ENCODE assay signal across 21 cellular contexts in genomic region chr20:48795732-48796131, GRCh38. TPM values are rescaled to one million over a fixed set of nuclear protein-coding genes. Genes with fewer than 3 reads are reported as not detected.
A peak's percentile ranks its signal among the peaks of the same experiment; 100 is the strongest.
DNase-seq lines count a peak whose midpoint lies in the region; FAIRE-seq and TF ChIP-seq lines count a peak whose summit lies in the region.
"Had no signal": no experiment of that assay in that cellular context is flagged by ENCODE, and none has a peak within 500 bp of the region (broad histone marks: within the 10 kb centered on the region; RNA-seq: fewer than 3 reads in every experiment).

No MANE protein-coding gene starts in this region.

- CTCF ChIA-PET in CD4-positive, alpha-beta memory T cell (lab: Charles Lee; ENCODE audit: partially characterized antibody): no interaction called here

- no peak overlapping the region for H3K23ac ChIP-seq in trophoblast cell (ENCODE audit: low read length)

- peak overlapping the region in 2 of 8 donors; percentile 7 to 29 for H3K4me3 Mint-ChIP-seq in CD4-positive, alpha-beta memory T cell
- H3K4me3 Mint-ChIP-seq in endodermal cell: no peak overlapping the region
- H3K4me3 Mint-ChIP-seq: activated B cell treated with CpG ODN at 0.5 μM for 24 hours; activated CD4-positive, alpha-beta memory T cell treated with anti-CD3 and anti-CD28 coated beads for 36 hours had no signal

- H3K79me1 ChIP-seq in trophoblast cell (ENCODE audit: low read length): no peaks in the 10 kb centered on the region

- peaks cover 0 to 28% of the 10 kb centered on the region in 2 donors for H3K36me3 Mint-ChIP-seq in CD4-positive, alpha-beta memory T cell
- no peaks in the 10 kb centered on the region for H3K36me3 Mint-ChIP-seq in endodermal cell (ENCODE audit: low read depth)
- H3K36me3 Mint-ChIP-seq: activated CD4-positive, alpha-beta memory T cell treated with anti-CD3 and anti-CD28 coated beads for 36 hours had no signal

- no peak overlapping the region for H2AFZ ChIP-seq in trophoblast cell (ENCODE audit: insufficient read depth, low read length, poor library complexity)

- H3K27me3 ChIP-seq in CD4-positive, alpha-beta memory T cell (ENCODE audit: insufficient read depth, low read length): no peaks in the 10 kb centered on the region
- H3K27me3 ChIP-seq in SJCRH30 (no peaks in the 10 kb centered on the region), endodermal cell (ENCODE audit: control insufficient read depth, insufficient read depth, low read length, poor library complexity, severe bottlenecking) (no peaks in the 10 kb centered on the region), trophoblast cell (ENCODE audit: insufficient read depth, low read length) (no peaks in the 10 kb centered on the region)
- H3K27me3 ChIP-seq: cardiac muscle cell had no signal

- H3K18ac ChIP-seq in trophoblast cell (ENCODE audit: low read length): no peak overlapping the region

- no peak overlapping the region for H2BK5ac ChIP-seq in trophoblast cell (ENCODE audit: low read depth, low read length, poor library complexity)

- peaks cover 80% of the 10 kb centered on the region for H3K4me1 ChIP-seq in CD4-positive, alpha-beta memory T cell (ENCODE audit: insufficient read depth, low read length)
- H3K4me1 ChIP-seq in SJCRH30 (peaks cover 60% of the 10 kb centered on the region), endodermal cell (ENCODE audit: control insufficient read depth, insufficient read depth, low read length) (peaks cover 24% of the 10 kb centered on the region), trophoblast cell (ENCODE audit: control insufficient read depth in 1 of 2, insufficient read depth in 2 of 2, low read length in 2 of 2) (no peaks in the 10 kb centered on the region)

- intact Hi-C loops in CD4-positive, alpha-beta memory T cell (cut with micrococcal nuclease): no loop called here

- no peak for TF ChIP-seq CTCF in endodermal cell (conservative IDR thresholded peaks at IDR 0.05)

- H3K4ac ChIP-seq in trophoblast cell (ENCODE audit: low read depth, low read length): no peak overlapping the region

- no peaks in the 10 kb centered on the region for H3K9me3 ChIP-seq in CD4-positive, alpha-beta memory T cell (ENCODE audit: control insufficient read depth in 1 of 2, low read length in 2 of 2)
- H3K9me3 ChIP-seq in SJCRH30 (replicated peaks): no peaks in the 10 kb centered on the region
- no peaks in the 10 kb centered on the region for H3K9me3 ChIP-seq in endodermal cell (ENCODE audit: control insufficient read depth, low read length)
- H3K9me3 ChIP-seq in trophoblast cell (ENCODE audit: insufficient read depth, low read depth, low read length): no peaks in the 10 kb centered on the region
- H3K9me3 ChIP-seq: prostate gland had no signal

- POLR2A ChIA-PET in CD4-positive, alpha-beta memory T cell (lab: Charles Lee; ENCODE audit: partially characterized antibody): interaction anchor here (1.6 kb wide), 1 partner anchor 18 kb away, joined by 6 read pairs; no protein-coding TSS in a partner anchor

- FAIRE-seq in RCC 7860 (lab: Jason Lieb, UNC): no peak
- FAIRE-seq: GM18507, H54 had no signal

- H3K4me3 ChIP-seq in CD4-positive, alpha-beta memory T cell (ENCODE audit: low read length in 2 of 2): no peak overlapping the region
- no peak overlapping the region for H3K4me3 ChIP-seq in SJCRH30
- no peak overlapping the region for H3K4me3 ChIP-seq in endodermal cell (ENCODE audit: low read length)
- peak overlapping the region; percentile 7 for H3K4me3 ChIP-seq in trophoblast cell (ENCODE audit: low read depth, low read length)
- H3K4me3 ChIP-seq: cardiac muscle cell, prostate gland had no signal

- no peak for DNase-seq in CD4-positive, alpha-beta memory T cell
- peak in 1 of 2 experiments; percentile 61 for DNase-seq in SJCRH30
- no peak for DNase-seq in endodermal cell
- DNase-seq in trophoblast cell: peak in 1 of 2 donors; percentile 15
- DNase-seq in amniotic stem cell (lab: John Stamatoyannopoulos, UW): no peak
- DNase-seq in Ammon's horn (ENCODE audit: low spot score): no peak
- DNase-seq in RCC 7860 (ENCODE audit: low spot score): no peak
- no peak for DNase-seq in activated CD8-positive, alpha-beta memory T cell treated with anti-CD3 and anti-CD28 coated beads, Interleukin-2, amount 50 U/mL, for 48 hours
- DNase-seq: activated B cell treated with CpG ODN at 0.5 μM for 24 hours; activated CD4-positive, alpha-beta memory T cell treated with anti-CD3 and anti-CD28 coated beads for 36 hours; activated gamma-delta T cell treated with Interleukin-2 at 50 U/mL for 16 hours; amygdala; dermis blood vessel endothelial cell; NCI-H1105 treated with DMSO at 0.1 percent for 48 hours; NCI-H2081; NCI-H510A treated with DMSO at 0.1 percent for 48 hours; stimulated activated CD4-positive, alpha-beta T cell treated with anti-CD3 and anti-CD28 coated beads, Interleukin-1b, Interleukin-23, amount 100 ng/mL, for 48 hours had no signal

- H3K9ac ChIP-seq in endodermal cell (ENCODE audit: extremely low read depth, low read length, poor library complexity, severe bottlenecking) (no peak overlapping the region), trophoblast cell (ENCODE audit: low read length) (no peak overlapping the region)

- H3K4me2 ChIP-seq in trophoblast cell (ENCODE audit: low read length): no peak overlapping the region

- H4K8ac ChIP-seq in trophoblast cell (ENCODE audit: low read depth, low read length): no peak overlapping the region

- WGBS in endodermal cell (ENCODE audit: insufficient coverage in 1 of 2, insufficient read length in 1 of 2), 2 experiments: 56 to 88% methylated on average over 2 to 5 of the region's 5 CpGs
- no CpG with 5 or more reads among the region's 5 CpGs for WGBS in trophoblast cell (ENCODE audit: extremely low coverage, insufficient coverage, insufficient read length)

- no peaks in the 10 kb centered on the region for H3K27me3 Mint-ChIP-seq in CD4-positive, alpha-beta memory T cell
- no peaks in the 10 kb centered on the region for H3K27me3 Mint-ChIP-seq in endodermal cell (ENCODE audit: insufficient read depth)
- H3K27me3 Mint-ChIP-seq: activated B cell treated with CpG ODN at 0.5 μM for 24 hours; activated CD4-positive, alpha-beta memory T cell treated with anti-CD3 and anti-CD28 coated beads for 36 hours had no signal

- H3K4me1 Mint-ChIP-seq in CD4-positive, alpha-beta memory T cell: peaks cover 53 to 93% (median 64%) of the 10 kb centered on the region in 4 donors
- H3K4me1 Mint-ChIP-seq in endodermal cell: peaks cover 49% of the 10 kb centered on the region

- H3K9me3 Mint-ChIP-seq in CD4-positive, alpha-beta memory T cell: peaks cover 0 to 2% (median 0%) of the 10 kb centered on the region in 8 donors
- no peaks in the 10 kb centered on the region for H3K9me3 Mint-ChIP-seq in endodermal cell
- H3K9me3 Mint-ChIP-seq: activated B cell treated with CpG ODN at 0.5 μM for 24 hours; activated CD4-positive, alpha-beta memory T cell treated with anti-CD3 and anti-CD28 coated beads for 36 hours had no signal

- peak overlapping the region; percentile 36 to 87 (median 65) for H3K27ac Mint-ChIP-seq in CD4-positive, alpha-beta memory T cell
- no peak overlapping the region for H3K27ac Mint-ChIP-seq in endodermal cell
- H3K27ac Mint-ChIP-seq: activated CD4-positive, alpha-beta memory T cell treated with anti-CD3 and anti-CD28 coated beads for 36 hours had no signal

- no peak overlapping the region for H2BK120ac ChIP-seq in trophoblast cell (ENCODE audit: insufficient read depth, low read length, poor library complexity)

- H4K91ac ChIP-seq in trophoblast cell (ENCODE audit: low read depth, low read length): no peak overlapping the region

- H2BK12ac ChIP-seq in trophoblast cell (ENCODE audit: low read length): no peak overlapping the region

- H3K14ac ChIP-seq in trophoblast cell (ENCODE audit: low read length): no peak overlapping the region

- no peaks in the 10 kb centered on the region for H3K79me2 ChIP-seq in trophoblast cell (ENCODE audit: control insufficient read depth, insufficient read depth, low read length, poor library complexity)

- H2AK5ac ChIP-seq in trophoblast cell (ENCODE audit: low read length): no peak overlapping the region

- H3K27ac ChIP-seq in CD4-positive, alpha-beta memory T cell (ENCODE audit: low read depth, low read length): no peak overlapping the region
- H3K27ac ChIP-seq in SJCRH30 (peak overlapping the region; percentile 99; the same call in 1 of the 2 replicates), endodermal cell (ENCODE audit: low read depth, low read length) (peak overlapping the region; percentile 98), trophoblast cell (ENCODE audit: low read depth, low read length) (no peak overlapping the region)
- H3K27ac ChIP-seq: cardiac muscle cell, prostate gland had no signal

- no peaks in the 10 kb centered on the region for H3K36me3 ChIP-seq in CD4-positive, alpha-beta memory T cell (ENCODE audit: insufficient read depth, low read length)
- H3K36me3 ChIP-seq in SJCRH30: no peaks in the 10 kb centered on the region
- no peaks in the 10 kb centered on the region for H3K36me3 ChIP-seq in endodermal cell (ENCODE audit: control insufficient read depth, insufficient read depth, low read length)
- no peaks in the 10 kb centered on the region for H3K36me3 ChIP-seq in trophoblast cell (ENCODE audit: control insufficient read depth in 1 of 2, insufficient read depth in 2 of 2, low read length in 2 of 2)
- H3K36me3 ChIP-seq: cardiac muscle cell, prostate gland had no signal

- H4K12ac ChIP-seq in trophoblast cell (ENCODE audit: low read depth, low read length): no peak overlapping the region

RNA-seq across cellular contexts. Expression of gene PREX1, which starts 32.1 kb away (rescaled TPM):
- total RNA-seq in CD4-positive, alpha-beta memory T cell: 100 to 1,000 TPM; 164 to 165 TPM
- polyA plus RNA-seq in CD4-positive, alpha-beta memory T cell: 10 to 100 TPM; 10.6 to 79.6 TPM
- total RNA-seq in SJCRH30 (2014; rRNA removed; shearing (Covaris generic)): 88.9 and 92.8 TPM in 2 replicates
- 10 to 100 TPM; 65.3 to 70.5 TPM for total RNA-seq in endodermal cell
- polyA plus RNA-seq in endodermal cell (2013, experiment 1 of 2): 74.2 TPM
- polyA plus RNA-seq in endodermal cell (2013, experiment 2 of 2): 71.0 TPM
- polyA plus RNA-seq in trophoblast cell (2013): 9.3 and 10.5 TPM in 2 replicates

Comparison
In these comparisons a context has a peak if more than half of its experiments do, and no peak if none do; other contexts are left out.
1. H3K27ac ChIP-seq: peak in SJCRH30 (single experiment) and endodermal cell (single experiment); none in CD4-positive, alpha-beta memory T cell (single experiment) and trophoblast cell (single experiment).